In genomic region chr4:8830611-8831200, GRCh38 we compare ENCODE assay signal across 17 cellular contexts. TPM values are rescaled to one million over a fixed set of nuclear protein-coding genes. Genes with fewer than 3 reads are reported as not detected.
DNase-seq lines count a peak whose midpoint lies in the region; ATAC-seq and TF ChIP-seq lines count a peak whose summit lies in the region.
"Had no signal": no experiment of that assay in that cellular context is flagged by ENCODE, and none has a peak within 500 bp of the region (broad histone marks: within the 10 kb centered on the region; RNA-seq: fewer than 3 reads in every experiment).

No MANE protein-coding gene starts in this region.

- peaks cover 3% of the 10 kb centered on the region for H3K9me3 Mint-ChIP-seq in activated naive CD8-positive, alpha-beta T cell treated with anti-CD3 and anti-CD28 coated beads, Interleukin-2, amount 10 ng/mL, durations not matched to agents 7 days and 5 days
- peaks cover 3% of the 10 kb centered on the region for H3K9me3 Mint-ChIP-seq in activated naive CD8-positive, alpha-beta T cell treated with anti-CD3 and anti-CD28 coated beads, Interleukin-2, amount 50 U/mL, for 24 hours
- H3K9me3 Mint-ChIP-seq in endothelial cell (ENCODE audit: unreplicated experiment) = no peaks in the 10 kb centered on the region

- H3K4me3 Mint-ChIP-seq in activated naive CD8-positive, alpha-beta T cell treated with anti-CD3 and anti-CD28 coated beads, Interleukin-2, amount 10 ng/mL, durations not matched to agents 7 days and 5 days = no peak overlapping the region
- H3K4me3 Mint-ChIP-seq in activated naive CD8-positive, alpha-beta T cell treated with anti-CD3 and anti-CD28 coated beads, Interleukin-2, amount 50 U/mL, for 24 hours = no peak overlapping the region
- peak overlapping the region; percentile 37 for H3K4me3 Mint-ChIP-seq in endothelial cell (ENCODE audit: unreplicated experiment)
- H3K4me3 Mint-ChIP-seq: CD4-positive, alpha-beta memory T cell had no signal

- H3K36me3 ChIP-seq in spleen = no peaks in the 10 kb centered on the region
- H3K36me3 ChIP-seq: HAP-1 had no signal

- H3K4me3 ChIP-seq in spleen = no peak overlapping the region
- H3K4me3 ChIP-seq: HAP-1 had no signal

- peaks cover 2% of the 10 kb centered on the region for H3K4me1 Mint-ChIP-seq in activated naive CD8-positive, alpha-beta T cell treated with anti-CD3 and anti-CD28 coated beads, Interleukin-2, amount 10 ng/mL, durations not matched to agents 7 days and 5 days
- no peaks in the 10 kb centered on the region for H3K4me1 Mint-ChIP-seq in activated naive CD8-positive, alpha-beta T cell treated with anti-CD3 and anti-CD28 coated beads, Interleukin-2, amount 50 U/mL, for 24 hours
- H3K4me1 Mint-ChIP-seq in endothelial cell (ENCODE audit: unreplicated experiment) = no peaks in the 10 kb centered on the region
- H3K4me1 Mint-ChIP-seq: CD4-positive, alpha-beta memory T cell had no signal

- peaks cover 0 to 49% (median 0%) of the 10 kb centered on the region in 7 donors for H3K27me3 ChIP-seq in spleen (replicated peaks in 1 of 7)

- no peaks in the 10 kb centered on the region for H3K4me1 ChIP-seq in spleen
- H3K4me1 ChIP-seq: HAP-1 had no signal

- TF ChIP-seq CTCF in endothelial cell (IDR thresholded peaks at IDR 0.05; ENCODE audit: unreplicated experiment) (no peak), spleen (IDR thresholded peaks at IDR 0.05 in 8 of 11, conservative IDR thresholded peaks at IDR 0.05 in 3 of 11) (no peak)

- H3K9me3 ChIP-seq in spleen = peaks cover 0 to 20% (median 6%) of the 10 kb centered on the region in 8 donors
- H3K9me3 ChIP-seq: HAP-1 had no signal

- POLR2A ChIA-PET in activated naive CD8-positive, alpha-beta T cell treated with anti-CD3 and anti-CD28 coated beads, Interleukin-2, amount 10 ng/mL, durations not matched to agents 7 days and 5 days (lab: Charles Lee) = no interaction called here

- H3K27ac Mint-ChIP-seq in activated naive CD8-positive, alpha-beta T cell treated with anti-CD3 and anti-CD28 coated beads, Interleukin-2, amount 10 ng/mL, durations not matched to agents 7 days and 5 days = no peak overlapping the region
- H3K27ac Mint-ChIP-seq in activated naive CD8-positive, alpha-beta T cell treated with anti-CD3 and anti-CD28 coated beads, Interleukin-2, amount 50 U/mL, for 24 hours = no peak overlapping the region
- no peak overlapping the region for H3K27ac Mint-ChIP-seq in endothelial cell (ENCODE audit: unreplicated experiment)

- no peaks in the 10 kb centered on the region for H3K36me3 Mint-ChIP-seq in activated naive CD8-positive, alpha-beta T cell treated with anti-CD3 and anti-CD28 coated beads, Interleukin-2, amount 10 ng/mL, durations not matched to agents 7 days and 5 days
- H3K36me3 Mint-ChIP-seq in activated naive CD8-positive, alpha-beta T cell treated with anti-CD3 and anti-CD28 coated beads, Interleukin-2, amount 50 U/mL, for 24 hours (ENCODE audit: low read depth) = no peaks in the 10 kb centered on the region
- no peaks in the 10 kb centered on the region for H3K36me3 Mint-ChIP-seq in endothelial cell (ENCODE audit: low read depth, unreplicated experiment)
- H3K36me3 Mint-ChIP-seq: CD4-positive, alpha-beta memory T cell had no signal

- no peak overlapping the region for H3K27ac ChIP-seq in spleen
- H3K27ac ChIP-seq: HL-60 had no signal

- DNase-seq in activated naive CD8-positive, alpha-beta T cell treated with anti-CD3 and anti-CD28 coated beads, Interleukin-2, amount 10 ng/mL, durations not matched to agents 7 days and 5 days = peak; percentile 7
- no peak for DNase-seq in activated naive CD8-positive, alpha-beta T cell treated with anti-CD3 and anti-CD28 coated beads, Interleukin-2, amount 50 U/mL, for 24 hours
- no peak for DNase-seq in endothelial cell (ENCODE audit: low spot score)
- peak; percentile 51 for DNase-seq in posterior vena cava (ENCODE audit: low spot score)
- DNase-seq in NCI-H1092 (lab: John Stamatoyannopoulos, UW) = no peak
- DNase-seq in spleen = no peak
- DNase-seq in amniotic stem cell (lab: John Stamatoyannopoulos, UW) = no peak
- DNase-seq: CD4-positive, alpha-beta memory T cell; DND-41; GDM1; NCI-H1436 treated with DMSO at 0.1 percent for 48 hours; NCI-H2081; NCI-H510A treated with DMSO at 0.1 percent for 48 hours had no signal

- TF ChIP-seq POLR2A in spleen (IDR thresholded peaks at IDR 0.05) = no peak

- H3K27me3 Mint-ChIP-seq in activated naive CD8-positive, alpha-beta T cell treated with anti-CD3 and anti-CD28 coated beads, Interleukin-2, amount 10 ng/mL, durations not matched to agents 7 days and 5 days = no peaks in the 10 kb centered on the region
- peaks cover 4% of the 10 kb centered on the region for H3K27me3 Mint-ChIP-seq in activated naive CD8-positive, alpha-beta T cell treated with anti-CD3 and anti-CD28 coated beads, Interleukin-2, amount 50 U/mL, for 24 hours
- H3K27me3 Mint-ChIP-seq in endothelial cell (ENCODE audit: unreplicated experiment) = peaks cover 3% of the 10 kb centered on the region
- H3K27me3 Mint-ChIP-seq: CD4-positive, alpha-beta memory T cell had no signal

- intact Hi-C loops in posterior vena cava (cut with DNase I) = no loop called here
- intact Hi-C loops in spleen (cut with DNase I; ENCODE audit: low total_unique reads) = no loop called here

- ATAC-seq in activated naive CD8-positive, alpha-beta T cell treated with anti-CD3 and anti-CD28 coated beads, Interleukin-2, amount 10 ng/mL, durations not matched to agents 7 days and 5 days (ENCODE audit: low read depth) = no peak
- ATAC-seq in activated naive CD8-positive, alpha-beta T cell treated with anti-CD3 and anti-CD28 coated beads, Interleukin-2, amount 50 U/mL, for 24 hours = no peak
- no peak for ATAC-seq in esophagus mucosa
- ATAC-seq: Panc1 had no signal

- 76 to 84% (median 80%) methylated on average over 11 of the region's 11 CpGs for WGBS in spleen, 5 donors

RNA-seq across cellular contexts. Expression of gene HMX1, which starts 40.9 kb away (rescaled TPM):
- not detected for total RNA-seq in activated naive CD8-positive, alpha-beta T cell treated with anti-CD3 and anti-CD28 coated beads, Interleukin-2, amount 10 ng/mL, durations not matched to agents 7 days and 5 days
- total RNA-seq in endothelial cell (ENCODE audit: unreplicated experiment) = not detected
- under 1 TPM in 1 of 2 donors, not detected in 1; 0.19 TPM for total RNA-seq in posterior vena cava
- total RNA-seq in spleen = not detected
- not detected for polyA plus RNA-seq in spleen
- not detected for total RNA-seq in esophagus mucosa
- total RNA-seq: CD4-positive, alpha-beta memory T cell had no signal
- polyA plus RNA-seq: CD4-positive, alpha-beta memory T cell had no signal

Comparison
In these comparisons a context has a peak if more than half of its experiments do, and no peak if none do; other contexts are left out.
1. DNase-seq: peak in activated naive CD8-positive, alpha-beta T cell treated with anti-CD3 and anti-CD28 coated beads, Interleukin-2, amount 10 ng/mL, durations not matched to agents 7 days and 5 days (single experiment) and posterior vena cava (single experiment); none in activated naive CD8-positive, alpha-beta T cell treated with anti-CD3 and anti-CD28 coated beads, Interleukin-2, amount 50 U/mL, for 24 hours (single experiment), endothelial cell (single experiment), NCI-H1092 (single experiment), spleen (single experiment) and amniotic stem cell (single experiment).